8 cellular contexts compared by ENCODE assay signal in the genomic region with DNA sequence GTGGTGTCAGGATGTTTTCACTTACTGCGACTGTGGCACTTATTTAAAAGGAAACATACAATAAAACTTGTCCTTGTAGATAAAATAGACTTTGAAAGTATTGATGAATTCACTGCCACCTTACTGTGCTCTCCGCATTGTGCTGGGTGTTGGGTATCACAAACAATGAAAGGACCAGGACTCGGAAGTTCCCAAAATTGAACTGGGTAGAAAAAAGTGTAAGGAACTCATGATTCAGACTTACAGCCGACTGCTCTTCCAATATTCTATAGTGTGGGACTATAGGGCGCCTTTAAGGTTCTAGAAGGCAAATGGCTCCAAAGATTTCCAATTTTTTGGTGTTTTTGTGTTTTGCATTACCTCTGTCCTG.
DNase-seq lines count a peak whose midpoint lies in the region; ATAC-seq, FAIRE-seq and TF ChIP-seq lines count a peak whose summit lies in the region.

No MANE protein-coding gene starts in this region.

- peak overlapping the region; percentile 38 for H3K9ac ChIP-seq in muscle layer of colon (ENCODE audit: low read length)

- H3K36me3 ChIP-seq in ACC112 (ENCODE audit: insufficient read depth, low read length) (no peaks in the 10 kb centered on the region), muscle layer of colon (ENCODE audit: insufficient read depth, low read length) (no peaks in the 10 kb centered on the region)

- H3K27me3 ChIP-seq in ACC112 (ENCODE audit: insufficient read depth, low read length): no peaks in the 10 kb centered on the region
- no peaks in the 10 kb centered on the region for H3K27me3 ChIP-seq in muscle layer of colon (ENCODE audit: control insufficient read depth in 1 of 2, insufficient read depth in 2 of 2, low read length in 2 of 2)

- FAIRE-seq in HTR-8/SVneo (lab: Jason Lieb, UNC): no peak

- H3K9me3 ChIP-seq in muscle layer of colon (ENCODE audit: low read length): no peaks in the 10 kb centered on the region

- peak overlapping the region; percentile 65 for H2AFZ ChIP-seq in ACC112 (ENCODE audit: low read length, unreplicated experiment)

- TF ChIP-seq CTCF in cardiac fibroblast (IDR thresholded peaks at IDR 0.05; ENCODE audit: low read depth, low read length): no peak

- peak; percentile 15 for DNase-seq in HTR-8/SVneo (ENCODE audit: insufficient read length, low spot score)
- DNase-seq in cardiac fibroblast (ENCODE audit: low read depth in 2 of 2): peak; percentile 35 to 36
- no peak for DNase-seq in NCI-H146 (lab: John Stamatoyannopoulos, UW)
- DNase-seq in stimulated activated CD4-positive, alpha-beta T cell treated with anti-CD3 and anti-CD28 coated beads, Interleukin-1b, Interleukin-23, amount 100 ng/mL, for 48 hours: no peak
- DNase-seq in NCI-H774 (lab: John Stamatoyannopoulos, UW): no peak

- no peak for ATAC-seq in HG03565 (IDR thresholded peaks at IDR 0.05; ENCODE audit: unreplicated experiment)

- H3K27ac ChIP-seq in ACC112 (ENCODE audit: low read depth, low read length): peak overlapping the region; percentile 93
- peak overlapping the region; percentile 86 for H3K27ac ChIP-seq in muscle layer of colon (ENCODE audit: low read depth, low read length)

- H3K4me3 ChIP-seq in ACC112 (ENCODE audit: low read depth, low read length): peak overlapping the region; percentile 87
- H3K4me3 ChIP-seq in cardiac fibroblast (replicated peaks in 1 of 2; ENCODE audit: low read depth in 2 of 2, low read length in 2 of 2): peak overlapping the region; percentile 45 to 67
- H3K4me3 ChIP-seq in muscle layer of colon (ENCODE audit: low read depth in 1 of 2, low read length in 2 of 2): peak overlapping the region; percentile 6 to 46

- H3K4me1 ChIP-seq in ACC112 (ENCODE audit: control insufficient read depth, insufficient read depth, low read length, unreplicated experiment): peaks cover 15% of the 10 kb centered on the region
- H3K4me1 ChIP-seq in muscle layer of colon (ENCODE audit: insufficient read depth, low read length): peaks cover 19% of the 10 kb centered on the region

- no peaks in the 10 kb centered on the region for H3K79me2 ChIP-seq in ACC112 (ENCODE audit: control insufficient read depth, insufficient read depth, low read length, unreplicated experiment)

Comparison
In these comparisons a context has a peak if more than half of its experiments do, and no peak if none do; other contexts are left out.
1. H3K4me3 ChIP-seq: peak in every context shown above with its lines; median percentile 87 in ACC112; 56 in cardiac fibroblast; 26 in muscle layer of colon.
2. DNase-seq: peak in HTR-8/SVneo (single experiment) and cardiac fibroblast (2 of 2); none in NCI-H146 (single experiment), stimulated activated CD4-positive, alpha-beta T cell treated with anti-CD3 and anti-CD28 coated beads, Interleukin-1b, Interleukin-23, amount 100 ng/mL, for 48 hours (single experiment) and NCI-H774 (single experiment).